In the genomic region with DNA sequence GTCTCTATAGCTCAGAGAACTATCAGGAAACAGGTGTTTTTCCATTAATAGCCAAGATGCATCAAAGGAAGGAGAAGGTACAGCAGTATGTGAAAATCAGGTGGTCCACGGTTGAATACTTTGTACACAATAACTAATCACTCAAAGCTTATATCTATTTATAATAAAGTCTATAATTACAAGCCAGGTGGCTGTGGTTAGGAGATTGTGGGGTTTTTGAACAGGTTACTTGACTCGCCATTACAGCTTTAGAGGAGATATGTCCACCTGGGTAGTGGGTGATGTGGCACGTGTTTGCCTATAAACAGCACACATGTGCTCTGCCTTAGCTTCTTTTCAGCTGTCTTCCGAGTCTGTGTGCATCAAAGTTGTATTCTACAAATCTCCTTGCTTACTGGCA, we compare ENCODE assay signal across 10 cellular contexts.
DNase-seq lines count a peak whose midpoint lies in the region; ATAC-seq and TF ChIP-seq lines count a peak whose summit lies in the region.
"Had no signal": no experiment of that assay in that cellular context is flagged by ENCODE, and none has a peak within 500 bp of the region (broad histone marks: within the 10 kb centered on the region; RNA-seq: fewer than 3 reads in every experiment).

No MANE protein-coding gene starts in this region.

- H3K9me3 Mint-ChIP-seq in activated CD4-positive, alpha-beta T cell treated with anti-CD3 and anti-CD28 coated beads, Interleukin-2, amount 10 ng/mL, durations not matched to agents 24 days and 14 days, result peaks cover 31% of the 10 kb centered on the region

- intact Hi-C loops in activated CD4-positive, alpha-beta T cell treated with anti-CD3 and anti-CD28 coated beads, Interleukin-2, amount 10 ng/mL, durations not matched to agents 24 days and 14 days (cut with micrococcal nuclease), result loop anchor here (5.0 kb wide), 1 partner anchor 155 kb away; no protein-coding TSS in a partner anchor

- H3K27ac Mint-ChIP-seq in activated CD4-positive, alpha-beta T cell treated with anti-CD3 and anti-CD28 coated beads, Interleukin-2, amount 10 ng/mL, durations not matched to agents 24 days and 14 days, result no peak overlapping the region
- H3K27ac Mint-ChIP-seq: type B pancreatic cell had no signal

- TF ChIP-seq POLR2A in erythroblast (IDR thresholded peaks at IDR 0.05; ENCODE audit: low read length), result no peak

- DNase-seq in activated CD4-positive, alpha-beta T cell treated with anti-CD3 and anti-CD28 coated beads, Interleukin-2, amount 10 ng/mL, durations not matched to agents 24 days and 14 days, result no peak
- no peak for DNase-seq in activated CD4-positive, alpha-beta T cell treated with anti-CD3 and anti-CD28 coated beads for 1 hour
- DNase-seq in germinal center (ENCODE audit: low spot score) (peak; percentile 58), erythroblast (lab: John Stamatoyannopoulos, UW) (no peak)
- DNase-seq in activated CD8-positive, alpha-beta memory T cell treated with anti-CD3 and anti-CD28 coated beads, Interleukin-2, amount 50 U/mL, for 4 hours, result no peak
- DNase-seq in stimulated activated CD4-positive, alpha-beta T cell treated with anti-CD3 and anti-CD28 coated beads, Interleukin-2, amount 100 ng/mL, for 48 hours, result no peak

- peak overlapping the region; percentile 31 for H3K4me3 Mint-ChIP-seq in activated CD4-positive, alpha-beta T cell treated with anti-CD3 and anti-CD28 coated beads, Interleukin-2, amount 10 ng/mL, durations not matched to agents 24 days and 14 days
- H3K4me3 Mint-ChIP-seq: type B pancreatic cell had no signal

- peak; percentile 43 for ATAC-seq in GM21825 (IDR thresholded peaks at IDR 0.05; ENCODE audit: unreplicated experiment)
- ATAC-seq in HG03439 (IDR thresholded peaks at IDR 0.05; ENCODE audit: unreplicated experiment), result peak; percentile 40
- ATAC-seq: left lobe of liver had no signal

- peaks cover 25% of the 10 kb centered on the region for H3K4me1 Mint-ChIP-seq in activated CD4-positive, alpha-beta T cell treated with anti-CD3 and anti-CD28 coated beads, Interleukin-2, amount 10 ng/mL, durations not matched to agents 24 days and 14 days

- no peaks in the 10 kb centered on the region for H3K36me3 Mint-ChIP-seq in activated CD4-positive, alpha-beta T cell treated with anti-CD3 and anti-CD28 coated beads, Interleukin-2, amount 10 ng/mL, durations not matched to agents 24 days and 14 days (ENCODE audit: low read depth)
- H3K36me3 Mint-ChIP-seq: type B pancreatic cell had no signal

- peaks cover 59% of the 10 kb centered on the region for H3K27me3 Mint-ChIP-seq in activated CD4-positive, alpha-beta T cell treated with anti-CD3 and anti-CD28 coated beads, Interleukin-2, amount 10 ng/mL, durations not matched to agents 24 days and 14 days
